In the genomic region with DNA sequence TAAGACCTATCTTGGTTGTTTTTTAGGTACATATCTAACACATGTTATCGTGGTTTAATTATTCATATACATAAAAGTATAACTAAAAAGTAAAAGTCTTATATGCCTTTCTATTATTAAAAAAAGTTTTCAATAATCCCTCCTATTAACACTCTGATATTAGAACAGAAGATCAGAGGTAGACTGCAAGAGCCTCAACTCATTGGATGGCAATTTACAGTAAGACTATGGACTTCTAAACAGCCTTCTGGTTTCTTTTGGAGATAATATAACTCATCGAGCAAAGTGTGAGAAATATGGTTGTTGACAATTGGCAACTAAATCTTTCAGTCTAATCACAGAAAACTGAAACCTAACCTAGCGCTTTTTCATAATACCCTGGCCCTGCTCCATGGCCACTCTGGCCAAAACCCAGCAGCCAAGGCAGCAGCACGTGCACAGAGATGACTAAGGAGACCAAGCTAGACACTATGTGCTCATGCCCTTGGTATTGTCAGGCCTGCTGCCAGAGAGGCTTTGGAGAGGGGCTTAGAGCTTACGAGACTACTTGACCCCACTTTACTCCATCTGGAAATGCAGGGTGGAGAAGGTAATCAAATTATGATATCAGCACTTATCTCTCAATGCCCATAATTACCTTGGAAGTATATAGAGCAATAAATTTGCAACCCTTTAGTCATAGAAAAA, we compare ENCODE assay signal across 11 cellular contexts. TPM values are rescaled to one million over a fixed set of nuclear protein-coding genes. Genes with fewer than 3 reads are reported as not detected.
DNase-seq lines count a peak whose midpoint lies in the region; ATAC-seq and TF ChIP-seq lines count a peak whose summit lies in the region.
"Had no signal": no experiment of that assay in that cellular context is flagged by ENCODE, and none has a peak within 500 bp of the region (broad histone marks: within the 10 kb centered on the region; RNA-seq: fewer than 3 reads in every experiment).

No MANE protein-coding gene starts in this region.

- H3K9me3 Mint-ChIP-seq in immature natural killer cell, result no peaks in the 10 kb centered on the region
- H3K9me3 Mint-ChIP-seq: central memory CD8-positive, alpha-beta T cell had no signal

- WGBS in prostate gland, result 31% methylated on average over 5 of the region's 5 CpGs
- WGBS in spleen, 5 donors, result 48 to 85% (median 76%) methylated on average over 5 of the region's 5 CpGs

- H3K27ac Mint-ChIP-seq in immature natural killer cell, result no peak overlapping the region

- no peak for ATAC-seq in HG02981 (IDR thresholded peaks at IDR 0.05; ENCODE audit: unreplicated experiment)
- ATAC-seq: GM12878 had no signal

- TF ChIP-seq CTCF in fibroblast of the aortic adventitia (IDR thresholded peaks at IDR 0.05; ENCODE audit: insufficient read depth, low read length) (no peak), prostate gland (IDR thresholded peaks at IDR 0.05) (no peak), spleen (IDR thresholded peaks at IDR 0.05 in 8 of 11, conservative IDR thresholded peaks at IDR 0.05 in 3 of 11) (no peak)

- H3K4me1 ChIP-seq in prostate gland (replicated peaks) (no peaks in the 10 kb centered on the region), spleen (peaks cover 0 to 11% (median 2%) of the 10 kb centered on the region in 6 donors)

- H3K36me3 ChIP-seq in prostate gland, result no peaks in the 10 kb centered on the region
- H3K36me3 ChIP-seq in spleen, result peaks cover 0 to 55% (median 7%) of the 10 kb centered on the region in 6 donors

- no peaks in the 10 kb centered on the region for H3K27me3 ChIP-seq in prostate gland (replicated peaks; ENCODE audit: insufficient read depth)
- H3K27me3 ChIP-seq in spleen (replicated peaks in 1 of 7), result no peaks in the 10 kb centered on the region

- H3K27me3 Mint-ChIP-seq in immature natural killer cell (ENCODE audit: low read depth in 3 of 3), result peaks cover 0 to 4% (median 2%) of the 10 kb centered on the region in 3 donors
- H3K27me3 Mint-ChIP-seq: central memory CD8-positive, alpha-beta T cell had no signal

- H3K27ac ChIP-seq in prostate gland, result no peak overlapping the region
- H3K27ac ChIP-seq in spleen, result no peak overlapping the region

- peak; percentile 98 for DNase-seq in ELR (ENCODE audit: low read depth)
- DNase-seq in RPMI7951 (ENCODE audit: low read depth), result peak; percentile 88
- DNase-seq in fibroblast of the aortic adventitia (ENCODE audit: low read depth), result peak; percentile 94
- DNase-seq in prostate gland (ENCODE audit: low spot score), result peak; percentile 30
- no peak for DNase-seq in activated CD4-positive, CD25-positive, alpha-beta regulatory T cell treated with anti-CD3 and anti-CD28 coated beads, Interleukin-2, amount 50 U/mL, for 72 hours
- no peak for DNase-seq in immature natural killer cell
- DNase-seq in spleen, result no peak
- DNase-seq: MM.1S had no signal

- peaks cover 6 to 7% of the 10 kb centered on the region in 2 donors for H3K4me1 Mint-ChIP-seq in immature natural killer cell

- peaks cover 13 to 22% (median 18%) of the 10 kb centered on the region in 3 donors for H3K36me3 Mint-ChIP-seq in immature natural killer cell

- no peak overlapping the region for H3K4me3 Mint-ChIP-seq in immature natural killer cell
- H3K4me3 Mint-ChIP-seq: central memory CD8-positive, alpha-beta T cell had no signal

- intact Hi-C loops in prostate gland (cut with DNase I) (loop anchor here (5.0 to 10.0 kb wide), 2 partner anchors 42 to 230 kb away; a partner anchor contains a TSS), spleen (cut with DNase I; ENCODE audit: low total_unique reads) (no loop called here)

- H3K9me3 ChIP-seq in prostate gland, result no peaks in the 10 kb centered on the region
- H3K9me3 ChIP-seq in spleen, result no peaks in the 10 kb centered on the region

- TF ChIP-seq POLR2A in prostate gland (IDR thresholded peaks at IDR 0.05) (no peak), spleen (IDR thresholded peaks at IDR 0.05) (no peak)

- H3K4me3 ChIP-seq in fibroblast of the aortic adventitia (ENCODE audit: low read depth, low read length), result no peak overlapping the region
- no peak overlapping the region for H3K4me3 ChIP-seq in prostate gland
- no peak overlapping the region for H3K4me3 ChIP-seq in spleen
- H3K4me3 ChIP-seq: GM12878 had no signal

RNA-seq across cellular contexts. Expression of a gene that starts 40.6 kb away (rescaled TPM):
- total RNA-seq in RPMI7951 (2014; rRNA removed; shearing (Covaris generic)), result 8.4 and 9.9 TPM in 2 replicates
- total RNA-seq in fibroblast of the aortic adventitia (ENCODE audit: low replicate concordance), result 15.9 and 18.5 TPM in 2 replicates
- total RNA-seq in prostate gland, result 10 to 100 TPM; 11.4 to 31.6 TPM
- polyA plus RNA-seq in immature natural killer cell, result 10 to 100 TPM in 2 of 3 donors, 1 to 10 TPM in 1; 8.1 to 14.3 (median 10.8) TPM
- 1 to 10 TPM; 3.8 to 8.9 (median 7.0) TPM for total RNA-seq in spleen
- 10 to 100 TPM in 1 of 3 donors, 1 to 10 TPM in 2; 5.7 to 10.1 (median 8.0) TPM for polyA plus RNA-seq in spleen

Comparison
In these comparisons a context has a peak if more than half of its experiments do, and no peak if none do; other contexts are left out.
1. DNase-seq: peak in ELR (single experiment), RPMI7951 (single experiment), fibroblast of the aortic adventitia (single experiment) and prostate gland (single experiment); none in activated CD4-positive, CD25-positive, alpha-beta regulatory T cell treated with anti-CD3 and anti-CD28 coated beads, Interleukin-2, amount 50 U/mL, for 72 hours (single experiment), immature natural killer cell (0 of 3) and spleen (single experiment).